In genomic region chr15:36958611-36959010, GRCh38 we compare ENCODE assay signal across 26 cellular contexts.
A peak's percentile ranks its signal among the peaks of the same experiment; 100 is the strongest.
DNase-seq lines count a peak whose midpoint lies in the region; ATAC-seq, FAIRE-seq and TF ChIP-seq lines count a peak whose summit lies in the region.
"Had no signal": no experiment of that assay in that cellular context is flagged by ENCODE, and none has a peak within 500 bp of the region (broad histone marks: within the 10 kb centered on the region; RNA-seq: fewer than 3 reads in every experiment).

No MANE protein-coding gene starts in this region.

- no peaks in the 10 kb centered on the region for H3K27me3 Mint-ChIP-seq in activated CD4-positive, alpha-beta T cell treated with anti-CD3 and anti-CD28 coated beads, Interleukin-2, amount 10 ng/mL, durations not matched to agents 7 days and 5 days
- no peaks in the 10 kb centered on the region for H3K27me3 Mint-ChIP-seq in stimulated activated naive CD8-positive, alpha-beta T cell treated with anti-CD3 and anti-CD28 coated beads, Interleukin-15, amount 100 ng/mL, for 72 hours

- no peak overlapping the region for H3K4me3 Mint-ChIP-seq in activated CD4-positive, alpha-beta T cell treated with anti-CD3 and anti-CD28 coated beads, Interleukin-2, amount 10 ng/mL, durations not matched to agents 7 days and 5 days
- no peak overlapping the region for H3K4me3 Mint-ChIP-seq in stimulated activated naive CD8-positive, alpha-beta T cell treated with anti-CD3 and anti-CD28 coated beads, Interleukin-15, amount 100 ng/mL, for 72 hours
- H3K4me3 Mint-ChIP-seq: CD4-positive, alpha-beta memory T cell had no signal

- CTCF ChIA-PET in activated CD4-positive, alpha-beta T cell treated with anti-CD3 and anti-CD28 coated beads, Interleukin-2, amount 10 ng/mL, durations not matched to agents 7 days and 5 days (lab: Charles Lee), result no interaction called here

- ATAC-seq in GM21619 (IDR thresholded peaks at IDR 0.05; ENCODE audit: unreplicated experiment) (no peak), GM19324 (IDR thresholded peaks at IDR 0.05; ENCODE audit: low FRiP score, unreplicated experiment) (no peak)
- no peak for ATAC-seq in stimulated activated naive CD8-positive, alpha-beta T cell treated with anti-CD3 and anti-CD28 coated beads, Interleukin-15, amount 100 ng/mL, for 72 hours
- ATAC-seq: PC-3, Right ventricle myocardium inferior had no signal

- H3K36me3 Mint-ChIP-seq in activated CD4-positive, alpha-beta T cell treated with anti-CD3 and anti-CD28 coated beads, Interleukin-2, amount 10 ng/mL, durations not matched to agents 7 days and 5 days (ENCODE audit: low read depth), result no peaks in the 10 kb centered on the region
- H3K36me3 Mint-ChIP-seq: CD4-positive, alpha-beta memory T cell had no signal

- POLR2A ChIA-PET in activated CD4-positive, alpha-beta T cell treated with anti-CD3 and anti-CD28 coated beads, Interleukin-2, amount 10 ng/mL, durations not matched to agents 7 days and 5 days (lab: Charles Lee), result no interaction called here

- H3K4me1 Mint-ChIP-seq in activated CD4-positive, alpha-beta T cell treated with anti-CD3 and anti-CD28 coated beads, Interleukin-2, amount 10 ng/mL, durations not matched to agents 7 days and 5 days, result no peaks in the 10 kb centered on the region
- no peaks in the 10 kb centered on the region for H3K4me1 Mint-ChIP-seq in stimulated activated naive CD8-positive, alpha-beta T cell treated with anti-CD3 and anti-CD28 coated beads, Interleukin-15, amount 100 ng/mL, for 72 hours
- H3K4me1 Mint-ChIP-seq: CD4-positive, alpha-beta memory T cell had no signal

- TF ChIP-seq POLR2A in GM12892 (IDR thresholded peaks at IDR 0.05; ENCODE audit: low read depth, low read length), result no peak

- peak; percentile 15 for DNase-seq in AG20443 (ENCODE audit: low spot score)
- no peak for DNase-seq in GM12892 (ENCODE audit: insufficient read length)
- DNase-seq in amniotic epithelial cell (ENCODE audit: low read depth), result peak; percentile 47
- peak; percentile 51 for DNase-seq in kidney tubule cell (ENCODE audit: low spot score)
- no peak for DNase-seq in activated CD4-positive, alpha-beta T cell treated with anti-CD3 and anti-CD28 coated beads, Interleukin-2, amount 10 ng/mL, durations not matched to agents 7 days and 5 days
- DNase-seq in stimulated activated naive CD8-positive, alpha-beta T cell treated with anti-CD3 and anti-CD28 coated beads, Interleukin-15, amount 100 ng/mL, for 72 hours, result no peak
- DNase-seq: C1 segment of cervical spinal cord; CD4-positive, alpha-beta memory T cell; COR-L47; DMS53; GDM1; HCEC 1CT; Karpas-422; MM.1S; NCI-H2029; NCI-H446; NCI-H526; NCI-H82; NK-92 treated with Interleukin-12 subunit alpha and Interleukin-12 subunit beta, amount 100 ng/mL, for 24 hours; PC-3 had no signal

- no peak overlapping the region for H3K27ac Mint-ChIP-seq in activated CD4-positive, alpha-beta T cell treated with anti-CD3 and anti-CD28 coated beads, Interleukin-2, amount 10 ng/mL, durations not matched to agents 7 days and 5 days
- H3K27ac Mint-ChIP-seq in stimulated activated naive CD8-positive, alpha-beta T cell treated with anti-CD3 and anti-CD28 coated beads, Interleukin-15, amount 100 ng/mL, for 72 hours, result no peak overlapping the region
- H3K27ac Mint-ChIP-seq: CD4-positive, alpha-beta memory T cell had no signal

- FAIRE-seq in GM12892 (lab: Jason Lieb, UNC), result peak; percentile 67
- FAIRE-seq: A204.1, GM12891, H1 had no signal

- no peaks in the 10 kb centered on the region for H3K9me3 Mint-ChIP-seq in activated CD4-positive, alpha-beta T cell treated with anti-CD3 and anti-CD28 coated beads, Interleukin-2, amount 10 ng/mL, durations not matched to agents 7 days and 5 days
- H3K9me3 Mint-ChIP-seq in stimulated activated naive CD8-positive, alpha-beta T cell treated with anti-CD3 and anti-CD28 coated beads, Interleukin-15, amount 100 ng/mL, for 72 hours, result no peaks in the 10 kb centered on the region

Comparison
In these comparisons a context has a peak if more than half of its experiments do, and no peak if none do; other contexts are left out.
1. DNase-seq: peak in AG20443 (single experiment), amniotic epithelial cell (single experiment) and kidney tubule cell (single experiment); none in GM12892 (single experiment), activated CD4-positive, alpha-beta T cell treated with anti-CD3 and anti-CD28 coated beads, Interleukin-2, amount 10 ng/mL, durations not matched to agents 7 days and 5 days (single experiment) and stimulated activated naive CD8-positive, alpha-beta T cell treated with anti-CD3 and anti-CD28 coated beads, Interleukin-15, amount 100 ng/mL, for 72 hours (0 of 2).